In genomic region chr2:240469239-240469636, GRCh38 we compare ENCODE assay signal across 13 cellular contexts. TPM values are rescaled to one million over a fixed set of nuclear protein-coding genes. Genes with fewer than 3 reads are reported as not detected.
DNase-seq lines count a peak whose midpoint lies in the region; ATAC-seq and FAIRE-seq lines count a peak whose summit lies in the region.
"Had no signal": no experiment of that assay in that cellular context is flagged by ENCODE, and none has a peak within 500 bp of the region (broad histone marks: within the 10 kb centered on the region; RNA-seq: fewer than 3 reads in every experiment).

No MANE protein-coding gene starts in this region.

- ATAC-seq in left ventricle myocardium superior, result no peak
- ATAC-seq in aorta (ENCODE audit: low FRiP score), result no peak
- no peak for ATAC-seq in HG03378 (IDR thresholded peaks at IDR 0.05; ENCODE audit: unreplicated experiment)
- ATAC-seq: lower lobe of right lung had no signal

- FAIRE-seq in GM19239 (lab: Jason Lieb, UNC), result no peak

- H3K27me3 Mint-ChIP-seq in activated CD4-positive, alpha-beta memory T cell treated with anti-CD3 and anti-CD28 coated beads, Interleukin-2, amount 10 ng/mL, durations not matched to agents 7 days and 5 days, result no peaks in the 10 kb centered on the region

- 31 to 40% methylated on average over 10 of the region's 10 CpGs for WGBS in aorta, 2 donors

- peak; percentile 24 for DNase-seq in left ventricle myocardium superior
- no peak for DNase-seq in cardiac septum (ENCODE audit: low spot score)
- DNase-seq in activated CD4-positive, alpha-beta memory T cell treated with anti-CD3 and anti-CD28 coated beads, Interleukin-2, amount 10 ng/mL, durations not matched to agents 7 days and 5 days, result peak; percentile 11
- DNase-seq in myocyte (ENCODE audit: low read depth), result peak; percentile 61
- peak; percentile 32 to 65 for DNase-seq in aorta
- DNase-seq in GM19239 (ENCODE audit: insufficient read length, low spot score), result no peak
- no peak for DNase-seq in ACHN
- DNase-seq: DMS79, lower lobe of right lung, NCI-H2171 treated with DMSO at 0.1 percent for 48 hours, substantia nigra had no signal

- no peak overlapping the region for H3K27ac ChIP-seq in aorta (ENCODE audit: low read depth in 1 of 2, low read length in 2 of 2)
- H3K27ac ChIP-seq: lower lobe of right lung, SJSA1 had no signal

- no peaks in the 10 kb centered on the region for H3K4me1 ChIP-seq in aorta (ENCODE audit: control insufficient read depth in 1 of 2, insufficient read depth in 2 of 2, low read length in 2 of 2)
- H3K4me1 ChIP-seq: lower lobe of right lung, SJSA1 had no signal

- no peaks in the 10 kb centered on the region for H3K4me1 Mint-ChIP-seq in activated CD4-positive, alpha-beta memory T cell treated with anti-CD3 and anti-CD28 coated beads, Interleukin-2, amount 10 ng/mL, durations not matched to agents 7 days and 5 days

- no peaks in the 10 kb centered on the region for H3K36me3 ChIP-seq in aorta (ENCODE audit: control insufficient read depth in 1 of 2, insufficient read depth in 2 of 2, low read length in 1 of 2)
- H3K36me3 ChIP-seq: lower lobe of right lung had no signal

- intact Hi-C loops in left ventricle myocardium superior (cut with micrococcal nuclease), result no loop called here
- intact Hi-C loops in cardiac septum (cut with DNase I), result no loop called here
- intact Hi-C loops in aorta (cut with DNase I), result no loop called here

- H3K27ac Mint-ChIP-seq in activated CD4-positive, alpha-beta memory T cell treated with anti-CD3 and anti-CD28 coated beads, Interleukin-2, amount 10 ng/mL, durations not matched to agents 7 days and 5 days, result no peak overlapping the region

- H3K4me3 Mint-ChIP-seq in activated CD4-positive, alpha-beta memory T cell treated with anti-CD3 and anti-CD28 coated beads, Interleukin-2, amount 10 ng/mL, durations not matched to agents 7 days and 5 days, result no peak overlapping the region

- POLR2A ChIA-PET in activated CD4-positive, alpha-beta memory T cell treated with anti-CD3 and anti-CD28 coated beads, Interleukin-2, amount 10 ng/mL, durations not matched to agents 7 days and 5 days (lab: Charles Lee), result no interaction called here

- in situ Hi-C loops in ACHN (cut with HindIII; ENCODE audit: low pct_ligation_motif_present, low pct_unique_long_range_greater_than_20kb, low sequenced_read_pairs), result no loop called here

- H3K36me3 Mint-ChIP-seq in activated CD4-positive, alpha-beta memory T cell treated with anti-CD3 and anti-CD28 coated beads, Interleukin-2, amount 10 ng/mL, durations not matched to agents 7 days and 5 days (ENCODE audit: low read depth), result peaks cover 6% of the 10 kb centered on the region

- H3K9me3 ChIP-seq in aorta (ENCODE audit: control insufficient read depth, low read length), result no peaks in the 10 kb centered on the region

- CTCF ChIA-PET in activated CD4-positive, alpha-beta memory T cell treated with anti-CD3 and anti-CD28 coated beads, Interleukin-2, amount 10 ng/mL, durations not matched to agents 7 days and 5 days (lab: Charles Lee), result no interaction called here

- no peak overlapping the region for H3K4me3 ChIP-seq in aorta (ENCODE audit: low read length in 2 of 2)
- H3K4me3 ChIP-seq: lower lobe of right lung, SJSA1 had no signal

- H3K27me3 ChIP-seq in aorta (ENCODE audit: control insufficient read depth in 1 of 2, insufficient read depth in 2 of 2, low read length in 1 of 2), result no peaks in the 10 kb centered on the region

- peaks cover 14% of the 10 kb centered on the region for H3K9me3 Mint-ChIP-seq in activated CD4-positive, alpha-beta memory T cell treated with anti-CD3 and anti-CD28 coated beads, Interleukin-2, amount 10 ng/mL, durations not matched to agents 7 days and 5 days

RNA-seq across cellular contexts. Expression of gene GPC1, which starts 33.8 kb away (rescaled TPM):
- total RNA-seq in left ventricle myocardium superior (177 TPM), cardiac septum (291 TPM), myocyte (757 and 1,139 TPM in 2 replicates), aorta (10 to 100 TPM; 32.3 to 62.6 TPM)
- 1 to 10 TPM; 5.8 to 7.9 TPM for total RNA-seq in activated CD4-positive, alpha-beta memory T cell treated with anti-CD3 and anti-CD28 coated beads, Interleukin-2, amount 10 ng/mL, durations not matched to agents 7 days and 5 days
- polyA plus RNA-seq in myocyte (2012), result 811 TPM
- 10 to 100 TPM; 28.0 to 66.8 TPM for polyA plus RNA-seq in aorta

Comparison
In these comparisons a context has a peak if more than half of its experiments do, and no peak if none do; other contexts are left out.
1. DNase-seq: peak in left ventricle myocardium superior (single experiment), activated CD4-positive, alpha-beta memory T cell treated with anti-CD3 and anti-CD28 coated beads, Interleukin-2, amount 10 ng/mL, durations not matched to agents 7 days and 5 days (single experiment), myocyte (single experiment) and aorta (2 of 2); none in cardiac septum (single experiment), GM19239 (single experiment) and ACHN (single experiment).